Comparison of ENCODE assay signal across 4 cellular contexts in the genomic region with DNA sequence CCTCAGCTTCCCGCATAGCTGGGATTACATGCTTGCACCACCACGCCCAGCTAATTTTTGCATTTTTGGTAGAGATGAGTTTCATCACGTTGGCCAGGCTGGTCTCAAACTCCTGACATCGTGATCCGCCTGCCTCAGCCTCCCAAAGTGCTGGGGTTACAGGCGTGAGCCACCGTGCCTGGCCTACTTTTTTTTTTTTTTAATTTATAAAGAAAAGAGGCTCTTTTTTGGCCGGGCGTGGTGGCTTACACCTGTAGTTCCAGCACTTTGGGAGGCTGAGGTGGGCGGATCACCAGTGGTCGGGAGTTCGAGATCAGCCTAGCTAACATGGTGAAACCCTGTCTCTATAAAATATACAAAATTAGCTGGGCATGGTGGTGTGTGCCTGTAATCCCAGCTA. TPM values are rescaled to one million over a fixed set of nuclear protein-coding genes. Genes with fewer than 3 reads are reported as not detected.
"Had no signal": no experiment of that assay in that cellular context is flagged by ENCODE, and none has a peak within 500 bp of the region (broad histone marks: within the 10 kb centered on the region; RNA-seq: fewer than 3 reads in every experiment).

No MANE protein-coding gene starts in this region.

RNA-seq across cellular contexts. Expression of gene STAC2, which starts 24.3 kb away (rescaled TPM):
- total RNA-seq: PC-3, SJCRH30, SJSA1, SK-MEL-5 had no signal
